In genomic region chr18:25896178-25896780, GRCh38 we compare ENCODE assay signal across 9 cellular contexts.
DNase-seq lines count a peak whose midpoint lies in the region; ATAC-seq, FAIRE-seq and TF ChIP-seq lines count a peak whose summit lies in the region.
"Had no signal": no experiment of that assay in that cellular context is flagged by ENCODE, and none has a peak within 500 bp of the region (broad histone marks: within the 10 kb centered on the region; RNA-seq: fewer than 3 reads in every experiment).

No MANE protein-coding gene starts in this region.

- no peak for FAIRE-seq in H54 (lab: Jason Lieb, UNC)

- H3K27me3 ChIP-seq in Loucy (ENCODE audit: insufficient read depth, low read length, poor library complexity, severe bottlenecking): peaks cover 16% of the 10 kb centered on the region
- no peaks in the 10 kb centered on the region for H3K27me3 ChIP-seq in SU-DHL-6 (ENCODE audit: low read length)

- H4K20me1 ChIP-seq in Loucy (ENCODE audit: insufficient read depth, low read length, poor library complexity, severe bottlenecking) (no peaks in the 10 kb centered on the region), SU-DHL-6 (ENCODE audit: low read depth, low read length) (no peaks in the 10 kb centered on the region)

- H3K27ac ChIP-seq in SU-DHL-6 (ENCODE audit: low read depth, low read length): no peak overlapping the region
- H3K27ac ChIP-seq: epithelial cell of prostate had no signal

- H3K4me2 ChIP-seq in Loucy (ENCODE audit: low read depth, low read length, poor library complexity, severe bottlenecking) (no peak overlapping the region), SU-DHL-6 (ENCODE audit: low read depth, low read length, poor library complexity, severe bottlenecking) (no peak overlapping the region)

- H3K9me2 ChIP-seq in Loucy (replicated peaks; ENCODE audit: low read depth, low read length) (no peaks in the 10 kb centered on the region), SU-DHL-6 (replicated peaks; ENCODE audit: insufficient read depth, low read length) (no peaks in the 10 kb centered on the region)

- TF ChIP-seq POLR2A in H54 (IDR thresholded peaks at IDR 0.05; ENCODE audit: low read depth, low read length): no peak

- H3K4me3 ChIP-seq in Loucy (ENCODE audit: low read length, poor library complexity, severe bottlenecking) (peak overlapping the region; percentile 22), SU-DHL-6 (ENCODE audit: insufficient read depth, low read length, poor library complexity, severe bottlenecking) (no peak overlapping the region), fibroblast of pulmonary artery (replicated peaks; ENCODE audit: low read depth, low read length) (no peak overlapping the region)

- H3K79me2 ChIP-seq in Loucy (ENCODE audit: insufficient read depth, low read length) (no peaks in the 10 kb centered on the region), SU-DHL-6 (ENCODE audit: insufficient read depth, low read length) (no peaks in the 10 kb centered on the region)

- no peaks in the 10 kb centered on the region for H3K9me3 ChIP-seq in Loucy (ENCODE audit: insufficient read depth, low read depth, low read length)
- H3K9me3 ChIP-seq in SU-DHL-6 (ENCODE audit: insufficient read depth, low read length): no peaks in the 10 kb centered on the region

- H3K4me1 ChIP-seq in Loucy (ENCODE audit: insufficient read depth, low read length, poor library complexity, severe bottlenecking): no peaks in the 10 kb centered on the region

- H3K9ac ChIP-seq in Loucy (ENCODE audit: low read depth, low read length, poor library complexity, severe bottlenecking) (no peak overlapping the region), SU-DHL-6 (ENCODE audit: low read length) (no peak overlapping the region)

- TF ChIP-seq CTCF in Loucy (conservative IDR thresholded peaks at IDR 0.05; ENCODE audit: low read length) (peak; percentile 92), SU-DHL-6 (IDR thresholded peaks at IDR 0.05; ENCODE audit: insufficient read depth, low read length, poor library complexity, severe bottlenecking) (peak; percentile 97), fibroblast of pulmonary artery (IDR thresholded peaks at IDR 0.05; ENCODE audit: low read length, missing control alignments) (peak; percentile 89), omental fat pad (IDR thresholded peaks at IDR 0.05) (peak in 1 of 3 donors; percentile 42)

- H3K36me3 ChIP-seq in Loucy (ENCODE audit: insufficient read depth, low read length) (no peaks in the 10 kb centered on the region), SU-DHL-6 (ENCODE audit: low read length) (no peaks in the 10 kb centered on the region)

- no peak for ATAC-seq in omental fat pad (ENCODE audit: low FRiP score)

- DNase-seq in A172 (ENCODE audit: low spot score) (peak; percentile 18), GDM1 (lab: John Stamatoyannopoulos, UW) (peak; percentile 28), H54 (ENCODE audit: insufficient read length, low spot score) (peak; percentile 5), fibroblast of pulmonary artery (ENCODE audit: low read depth) (peak; percentile 65), pons (ENCODE audit: low spot score) (peak; percentile 5), omental fat pad (ENCODE audit: low spot score) (no peak)

- H2AFZ ChIP-seq in Loucy (ENCODE audit: low read length) (peak overlapping the region; percentile 63), SU-DHL-6 (ENCODE audit: low read depth, low read length, severe bottlenecking) (no peak overlapping the region)

- H3F3A ChIP-seq in Loucy (ENCODE audit: low read depth) (no peaks in the 10 kb centered on the region), SU-DHL-6 (ENCODE audit: insufficient read depth) (no peaks in the 10 kb centered on the region)
